In the genomic region with DNA sequence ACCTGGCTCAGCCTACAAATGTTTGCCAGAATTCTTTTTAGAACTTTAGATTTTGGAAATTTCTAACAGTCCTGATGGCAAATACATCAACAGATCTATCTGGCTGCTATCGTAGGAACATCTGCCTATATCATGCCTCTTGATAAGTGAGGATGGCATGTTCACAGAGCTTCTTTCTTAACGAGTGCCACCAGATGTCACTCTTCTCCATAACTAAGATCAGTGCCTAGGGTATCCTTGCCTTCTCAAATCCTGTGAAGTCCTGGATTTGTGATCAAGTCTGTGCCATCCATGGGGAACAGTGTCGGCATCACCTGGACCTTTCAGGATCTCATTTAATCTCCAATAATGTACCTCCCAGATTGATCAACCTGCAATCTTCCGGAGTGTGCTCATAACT, we compare ENCODE assay signal across 8 cellular contexts. TPM values are rescaled to one million over a fixed set of nuclear protein-coding genes. Genes with fewer than 3 reads are reported as not detected.
A peak's percentile ranks its signal among the peaks of the same experiment; 100 is the strongest.
DNase-seq lines count a peak whose midpoint lies in the region; ATAC-seq, FAIRE-seq and TF ChIP-seq lines count a peak whose summit lies in the region.

No MANE protein-coding gene starts in this region.

- no peak for ATAC-seq in stimulated activated naive CD8-positive, alpha-beta T cell treated with anti-CD3 and anti-CD28 coated beads, Interleukin-15, Interleukin-2, amounts not matched to agents 100 U/mL and 50 U/mL, for 24 hours

- no peak for TF ChIP-seq EP300 in H1 (IDR thresholded peaks at IDR 0.05; ENCODE audit: borderline replicate concordance in 1 of 2, low read depth in 2 of 2, low read length in 2 of 2)

- DNase-seq in NCI-H748 (lab: John Stamatoyannopoulos, UW; ENCODE audit: unreplicated experiment) (peak; percentile 6), NCI-H748 treated with DMSO at 0.1 percent for 48 hours (lab: John Stamatoyannopoulos, UW) (no peak), NCI-H526 (lab: John Stamatoyannopoulos, UW) (peak; percentile 42 to 68), H1 (ENCODE audit: low read depth in 1 of 2, low spot score in 2 of 2) (peak in 1 of 2 experiments; percentile 10), non-pigmented ciliary epithelial cell (ENCODE audit: low read depth) (peak; percentile 14), islet precursor cell (no peak), DMS79 treated with DMSO at 0.1 percent for 48 hours (lab: John Stamatoyannopoulos, UW) (no peak)
- no peak for DNase-seq in stimulated activated naive CD8-positive, alpha-beta T cell treated with anti-CD3 and anti-CD28 coated beads, Interleukin-15, Interleukin-2, amounts not matched to agents 100 U/mL and 50 U/mL, for 24 hours

- no peak overlapping the region for H3K14ac ChIP-seq in H1 (ENCODE audit: insufficient read length)

- peak; percentile 77 for FAIRE-seq in H1 (lab: Jason Lieb, UNC)

- H2AFZ ChIP-seq in H1 (ENCODE audit: low read length), result no peak overlapping the region

- no peak overlapping the region for H2BK5ac ChIP-seq in H1 (ENCODE audit: low read depth, low read length)

- CTCF ChIA-PET in H1 (lab: Charles Lee; ENCODE audit: partially characterized antibody), result interaction anchor here (0.6 to 1.6 kb wide), 13 partner anchors 11 to 475 kb away, joined by 3 to 19 read pairs (median 3); no protein-coding TSS in a partner anchor

- no peaks in the 10 kb centered on the region for H3K9me3 ChIP-seq in H1 (ENCODE audit: insufficient read depth in 2 of 2, low read depth in 1 of 2, low read length in 1 of 2)

- H3K23me2 ChIP-seq in H1 (ENCODE audit: low read depth, low read length), result no peaks in the 10 kb centered on the region; the same call in 1 of the 2 replicates

- no peaks in the 10 kb centered on the region for H4K20me1 ChIP-seq in H1 (replicated peaks in 1 of 2; ENCODE audit: control insufficient read depth in 1 of 2, insufficient read depth in 2 of 2, low read length in 2 of 2)

- no peak overlapping the region for H3K18ac ChIP-seq in H1 (ENCODE audit: extremely low read depth, low read length)

- no peak overlapping the region for H3K4me3 ChIP-seq in H1 (ENCODE audit: extremely low read depth in 1 of 4, insufficient read depth in 2 of 4, low read depth in 3 of 4, low read length in 4 of 4)

- H3K4ac ChIP-seq in H1 (replicated peaks; ENCODE audit: insufficient read length, low read depth, low read length), result no peak overlapping the region

- no peak overlapping the region for H4K91ac ChIP-seq in H1 (replicated peaks; ENCODE audit: insufficient read length, low read length)

- no peak overlapping the region for H3K23ac ChIP-seq in H1 (ENCODE audit: insufficient read length)

- no peaks in the 10 kb centered on the region for H3K4me1 ChIP-seq in H1 (replicated peaks in 1 of 4; ENCODE audit: control insufficient read depth in 3 of 4, insufficient read depth in 4 of 4, low read length in 3 of 4)

- no peak overlapping the region for H2AK5ac ChIP-seq in H1 (ENCODE audit: low read depth, low read length)

- H4K8ac ChIP-seq in H1 (ENCODE audit: extremely low read depth, insufficient read depth, low read length), result no peak overlapping the region

- POLR2A ChIA-PET in H1 (lab: Charles Lee; ENCODE audit: partially characterized antibody), result no interaction called here

- H3K36me3 ChIP-seq in H1 (ENCODE audit: control insufficient read depth in 2 of 4, insufficient read depth in 4 of 4, low read length in 3 of 4), result no peaks in the 10 kb centered on the region

- H4K5ac ChIP-seq in H1 (ENCODE audit: insufficient read length, low read depth, low read length), result no peak overlapping the region

- H3K56ac ChIP-seq in H1 (replicated peaks; ENCODE audit: insufficient read length, low read depth, low read length), result no peak overlapping the region

- 64% methylated on average over 4 of the region's 4 CpGs; no CpG with 5 or more reads in 1 of the 2 experiments for WGBS in H1 (ENCODE audit: extremely low coverage in 1 of 2, insufficient coverage in 1 of 2, insufficient read length in 1 of 2, insufficient replicate concordance in 2 of 2, low coverage in 1 of 2, low lambda C conversion rate in 2 of 2, missing lambda C conversion rate in 1 of 2), 2 experiments

- peak in 2 of 3 experiments; percentile 61 to 70; a peak in 3 of 4 replicates for TF ChIP-seq CTCF in H1 (IDR thresholded peaks at IDR 0.05; ENCODE audit: control extremely low read depth in 1 of 3, insufficient read depth in 1 of 3, low read depth in 1 of 3, low read length in 3 of 3)

- H2BK12ac ChIP-seq in H1 (ENCODE audit: low read depth, low read length), result no peak overlapping the region

- peak; percentile 75 to 81 for TF ChIP-seq RAD21 in H1 (IDR thresholded peaks at IDR 0.05 in 1 of 2, conservative IDR thresholded peaks at IDR 0.05 in 1 of 2; ENCODE audit: low read depth in 2 of 2, low read length in 2 of 2)

- no peak overlapping the region for H3K9ac ChIP-seq in H1 (replicated peaks in 1 of 4; ENCODE audit: extremely low read depth in 1 of 4, low read depth in 3 of 4, low read length in 3 of 4)

- H3K79me1 ChIP-seq in H1 (ENCODE audit: low read depth, low read length), result no peaks in the 10 kb centered on the region

- H3K27ac ChIP-seq in H1 (ENCODE audit: low read depth, low read length), result no peak overlapping the region

- no peak for TF ChIP-seq POLR2A in H1 (IDR thresholded peaks at IDR 0.05; ENCODE audit: control extremely low read depth in 1 of 2, low read depth in 2 of 2, low read length in 2 of 2)

- H2BK20ac ChIP-seq in H1 (ENCODE audit: low read length), result no peak overlapping the region

- H3K4me2 ChIP-seq in H1 (ENCODE audit: insufficient read depth in 1 of 2, low read depth in 2 of 2, low read length in 2 of 2), result no peak overlapping the region

- H3K79me2 ChIP-seq in H1 (ENCODE audit: control insufficient read depth in 1 of 2, insufficient read depth in 2 of 2, low read length in 2 of 2), result no peaks in the 10 kb centered on the region

- no peak overlapping the region for H2BK15ac ChIP-seq in H1 (ENCODE audit: low read length)

- H3K27me3 ChIP-seq in H1 (replicated peaks in 1 of 4; ENCODE audit: control insufficient read depth in 3 of 4, extremely low read depth in 1 of 4, insufficient read depth in 3 of 4, low read length in 3 of 4), result no peaks in the 10 kb centered on the region; a peak in 1 of 7 replicates

- H2BK120ac ChIP-seq in H1 (replicated peaks; ENCODE audit: low read depth, low read length), result no peak overlapping the region

TF ChIP-seq in H1, 55 proteins besides CTCF, POLR2A, EP300 and RAD21:
- TF ChIP-seq POLR2AphosphoS5 (IDR thresholded peaks at IDR 0.05; ENCODE audit: low read depth, low read length), result no peak
- no peak for TF ChIP-seq NRF1 (IDR thresholded peaks at IDR 0.05; ENCODE audit: low read depth, low read length)

RNA-seq across cellular contexts. Expression of gene CD5L, which starts 36.5 kb away (rescaled TPM):
- total RNA-seq in H1 (2021; fragmentation: NEBNext Ultra II Directional; extraction: Animal tissue kit (Norgen Biotek cat#: 25700)), result not detected in 2 replicates
- polyA plus RNA-seq in H1 (2011; rRNA removed), result not detected in 2 replicates
- not detected for polyA plus RNA-seq in H1 (2011; cell fraction: cytosol; rRNA removed)
- polyA plus RNA-seq in H1 (2011; cell fraction: nucleus; rRNA removed), result not detected
- not detected in 4 replicates for polyA plus RNA-seq in H1 (2012, experiment 1 of 2)
- polyA plus RNA-seq in H1 (2012, experiment 2 of 2), result not detected
- not detected for polyA plus RNA-seq in H1 (2013, experiment 1 of 2)
- not detected for polyA plus RNA-seq in H1 (2013, experiment 2 of 2)
- not detected in 2 replicates for polyA minus RNA-seq in H1 (2011; rRNA and poly(A)+ RNA removed)
- polyA minus RNA-seq in H1 (2011; cell fraction: cytosol; rRNA and poly(A)+ RNA removed), result not detected
- not detected for polyA minus RNA-seq in H1 (2011; cell fraction: nucleus; rRNA and poly(A)+ RNA removed)

RNA-seq across cellular contexts. Expression of gene FCRL1, which starts 58.1 kb away (rescaled TPM):
- not detected in 2 replicates for total RNA-seq in H1 (2021; fragmentation: NEBNext Ultra II Directional; extraction: Animal tissue kit (Norgen Biotek cat#: 25700))
- not detected in 2 replicates for polyA plus RNA-seq in H1 (2011; rRNA removed)
- polyA plus RNA-seq in H1 (2011; cell fraction: cytosol; rRNA removed), result not detected
- polyA plus RNA-seq in H1 (2011; cell fraction: nucleus; rRNA removed), result not detected
- polyA plus RNA-seq in H1 (2012, experiment 1 of 2), result not detected in 4 replicates
- not detected for polyA plus RNA-seq in H1 (2012, experiment 2 of 2)
- polyA plus RNA-seq in H1 (2013, experiment 1 of 2), result not detected
- not detected for polyA plus RNA-seq in H1 (2013, experiment 2 of 2)
- not detected in 2 replicates for polyA minus RNA-seq in H1 (2011; rRNA and poly(A)+ RNA removed)
- polyA minus RNA-seq in H1 (2011; cell fraction: cytosol; rRNA and poly(A)+ RNA removed), result not detected
- polyA minus RNA-seq in H1 (2011; cell fraction: nucleus; rRNA and poly(A)+ RNA removed), result not detected

Comparison
In these comparisons a context has a peak if more than half of its experiments do, and no peak if none do; other contexts are left out.
1. DNase-seq: peak in NCI-H748 (single experiment), NCI-H526 (2 of 2) and non-pigmented ciliary epithelial cell (single experiment); none in NCI-H748 treated with DMSO at 0.1 percent for 48 hours (single experiment), islet precursor cell (single experiment), DMS79 treated with DMSO at 0.1 percent for 48 hours (single experiment) and stimulated activated naive CD8-positive, alpha-beta T cell treated with anti-CD3 and anti-CD28 coated beads, Interleukin-15, Interleukin-2, amounts not matched to agents 100 U/mL and 50 U/mL, for 24 hours (single experiment).